34 cellular contexts compared by ENCODE assay signal in genomic region chr18:49827996-49828395, GRCh38. TPM values are rescaled to one million over a fixed set of nuclear protein-coding genes. Genes with fewer than 3 reads are reported as not detected.
DNase-seq lines count a peak whose midpoint lies in the region; ATAC-seq, FAIRE-seq and TF ChIP-seq lines count a peak whose summit lies in the region.
"Had no signal": no experiment of that assay in that cellular context is flagged by ENCODE, and none has a peak within 500 bp of the region (broad histone marks: within the 10 kb centered on the region; RNA-seq: fewer than 3 reads in every experiment).

No MANE protein-coding gene starts in this region.

- H2AFZ ChIP-seq in HepG2 (ENCODE audit: low read length) = no peak overlapping the region

- FAIRE-seq in HepG2 (lab: Jason Lieb, UNC) = no peak
- FAIRE-seq: A204.1, A549 had no signal

- H3K9me3 Mint-ChIP-seq in WTC11 = peaks cover 46% of the 10 kb centered on the region
- peaks cover 7% of the 10 kb centered on the region for H3K9me3 Mint-ChIP-seq in natural killer cell treated with Interleukin-12 subunit alpha and Interleukin-12 subunit beta and Interleukin-15 and Interleukin-18, amount 100 ng/mL, for 72 hours

- H3K36me3 Mint-ChIP-seq in WTC11 = peaks cover 32% of the 10 kb centered on the region
- peaks cover 12% of the 10 kb centered on the region for H3K36me3 Mint-ChIP-seq in natural killer cell treated with Interleukin-12 subunit alpha and Interleukin-12 subunit beta and Interleukin-15 and Interleukin-18, amount 100 ng/mL, for 72 hours
- H3K36me3 Mint-ChIP-seq: CD14-positive monocyte had no signal

- CTCF ChIA-PET in HepG2 (lab: Yijun Ruan, JAX; ENCODE audit: low intra/inter-chr PET ratio, low total read pairs) = no interaction called here
- CTCF ChIA-PET in HEK293 (lab: Yijun Ruan, JAX) = no interaction called here
- CTCF ChIA-PET in WTC11 (lab: Charles Lee) = no interaction called here

- no peak for TF ChIP-seq POLR2A in HepG2 (IDR thresholded peaks at IDR 0.05; ENCODE audit: insufficient read depth in 1 of 2, low read depth in 2 of 2, low read length in 2 of 2)
- TF ChIP-seq POLR2A in right lobe of liver (IDR thresholded peaks at IDR 0.05) = no peak

- no peak for TF ChIP-seq RAD21 in HepG2 (CRISPR knock-in tag; IDR thresholded peaks at IDR 0.05)

- no TSS peak for BruUV-seq in HepG2 (replicated peaks; lab: Mats Ljungman, UMichigan)

- intact Hi-C loops in HepG2 (cut with micrococcal nuclease; ENCODE audit: unreplicated experiment) (no loop called here), right lobe of liver (cut with DNase I) (no loop called here)

- H3K4me3 Mint-ChIP-seq in WTC11 = no peak overlapping the region
- no peak overlapping the region for H3K4me3 Mint-ChIP-seq in natural killer cell treated with Interleukin-12 subunit alpha and Interleukin-12 subunit beta and Interleukin-15 and Interleukin-18, amount 100 ng/mL, for 72 hours
- H3K4me3 Mint-ChIP-seq: B cell; CD14-positive monocyte; CD4-positive, alpha-beta memory T cell; CD4-positive, alpha-beta T cell; CD4-positive, CD25-positive, alpha-beta regulatory T cell; CD8-positive, alpha-beta memory T cell; CD8-positive, alpha-beta T cell had no signal

- no peak overlapping the region for H3K27ac Mint-ChIP-seq in WTC11
- no peak overlapping the region for H3K27ac Mint-ChIP-seq in natural killer cell treated with Interleukin-12 subunit alpha and Interleukin-12 subunit beta and Interleukin-15 and Interleukin-18, amount 100 ng/mL, for 72 hours
- H3K27ac Mint-ChIP-seq: B cell; CD14-positive monocyte; CD4-positive, alpha-beta T cell; CD4-positive, CD25-positive, alpha-beta regulatory T cell; CD8-positive, alpha-beta memory T cell; CD8-positive, alpha-beta T cell had no signal

- H3K79me2 ChIP-seq in HepG2 (ENCODE audit: insufficient read depth, low read length) = no peaks in the 10 kb centered on the region

- no peak overlapping the region for H3K4me2 ChIP-seq in HepG2 (ENCODE audit: low read depth, low read length)
- H3K4me2 ChIP-seq: A549; BLaER1; BLaER1 treated with 17β-estradiol and CSF1 and Interleukin-3, amounts not matched to agents 10 nM and 100 nM had no signal

- no peaks in the 10 kb centered on the region for H4K20me1 ChIP-seq in HepG2 (ENCODE audit: insufficient read depth, low read length)
- H4K20me1 ChIP-seq: BLaER1; BLaER1 treated with 17β-estradiol and CSF1 and Interleukin-3, amounts not matched to agents 10 nM and 100 nM had no signal

- ATAC-seq in HepG2 = no peak
- ATAC-seq in right lobe of liver = no peak
- no peak for ATAC-seq in WTC11
- ATAC-seq in HG03378 (IDR thresholded peaks at IDR 0.05; ENCODE audit: unreplicated experiment) = no peak
- ATAC-seq in natural killer cell treated with Interleukin-12 subunit alpha and Interleukin-12 subunit beta and Interleukin-15 and Interleukin-18, amount 100 ng/mL, for 72 hours = no peak
- ATAC-seq: A549; CD8-positive, alpha-beta T cell had no signal

- DNase-seq in HepG2 (ENCODE audit: low spot score) (no peak), right lobe of liver (no peak), WTC11 (ENCODE audit: low spot score) (no peak)
- DNase-seq in natural killer cell treated with Interleukin-12 subunit alpha and Interleukin-12 subunit beta and Interleukin-15 and Interleukin-18, amount 100 ng/mL, for 72 hours (ENCODE audit: low spot score) = no peak
- DNase-seq: 8988T; ACHN; AML-193; BE2C; C1 segment of cervical spinal cord; Caco-2; Calu3; CD4-positive, alpha-beta memory T cell; CD4-positive, alpha-beta T cell; CD4-positive, CD25-positive, alpha-beta regulatory T cell; CD8-positive, alpha-beta memory T cell; CD8-positive, alpha-beta T cell; COR-L47; DMS 273 treated with DMSO at 0.1 percent for 48 hours; DMS153; DMS53; DMS79; DMS79 treated with DMSO at 0.1 percent for 48 hours; DND-41; EL had no signal

- H3K4me1 Mint-ChIP-seq in WTC11 = no peaks in the 10 kb centered on the region
- peaks cover 11 to 26% of the 10 kb centered on the region in 2 donors for H3K4me1 Mint-ChIP-seq in natural killer cell treated with Interleukin-12 subunit alpha and Interleukin-12 subunit beta and Interleukin-15 and Interleukin-18, amount 100 ng/mL, for 72 hours (ENCODE audit: low read depth in 2 of 2)
- H3K4me1 Mint-ChIP-seq: B cell, CD14-positive monocyte had no signal

- H3K36me3 ChIP-seq in HepG2 (replicated peaks in 1 of 2; ENCODE audit: control insufficient read depth in 1 of 2, insufficient read depth in 2 of 2, low read length in 2 of 2) = peaks cover 1 to 7% of the 10 kb centered on the region in 2 experiments; a peak in 1 of 5 replicates
- H3K36me3 ChIP-seq in right lobe of liver = no peaks in the 10 kb centered on the region
- peaks cover 0 to 5% of the 10 kb centered on the region in 2 experiments; a peak in 1 of 3 replicates for H3K36me3 ChIP-seq in HEK293 (ENCODE audit: control insufficient read depth in 2 of 2, insufficient read depth in 1 of 2, low read length in 2 of 2)
- H3K36me3 ChIP-seq: BE2C had no signal

- no peak for TF ChIP-seq EP300 in HepG2 (IDR thresholded peaks at IDR 0.05; ENCODE audit: low read depth in 2 of 2, low read length in 2 of 2)
- TF ChIP-seq EP300 in HepG2 (CRISPR knock-in tag; IDR thresholded peaks at IDR 0.05; ENCODE audit: borderline replicate concordance) = no peak

- H3K4me1 ChIP-seq in HepG2 (ENCODE audit: insufficient read depth, low read length) = peaks cover 28% of the 10 kb centered on the region
- peaks cover 0 to 32% (median 12%) of the 10 kb centered on the region in 4 donors for H3K4me1 ChIP-seq in right lobe of liver
- no peaks in the 10 kb centered on the region for H3K4me1 ChIP-seq in HEK293 (ENCODE audit: control insufficient read depth, insufficient read depth, low read length)
- H3K4me1 ChIP-seq: A549; BE2C; BLaER1; BLaER1 treated with 17β-estradiol and CSF1 and Interleukin-3, amounts not matched to agents 10 nM and 100 nM; Caco-2 had no signal

- H3K9me3 ChIP-seq in HepG2 (ENCODE audit: low read length) (peaks cover 8% of the 10 kb centered on the region; the same call in 1 of the 2 replicates), right lobe of liver (no peaks in the 10 kb centered on the region), HEK293 (ENCODE audit: control insufficient read depth, insufficient read depth, low read depth, low read length) (no peaks in the 10 kb centered on the region; the same call in 1 of the 2 replicates)
- H3K9me3 ChIP-seq: BE2C, Caco-2 had no signal

- POLR2A ChIA-PET in HepG2 (lab: Yijun Ruan, JAX) = interaction anchor here (1.2 kb wide), 1 partner anchor 14 kb away, joined by 3 read pairs; the partner anchor contains the start of gene ACAA2
- POLR2A ChIA-PET in HEK293 (lab: Yijun Ruan, JAX) = interaction anchor here (0.6 kb wide), 1 partner anchor 10 kb away, joined by 3 read pairs; no protein-coding TSS in a partner anchor
- POLR2A ChIA-PET in WTC11 (lab: Charles Lee) = no interaction called here

- no peak overlapping the region for H3K9ac ChIP-seq in HepG2 (ENCODE audit: insufficient read depth, low read depth, low read length)
- H3K9ac ChIP-seq: BLaER1; BLaER1 treated with 17β-estradiol and CSF1 and Interleukin-3, amounts not matched to agents 10 nM and 100 nM had no signal

- in situ Hi-C loops in HepG2 (cut with HindIII; ENCODE audit: extremely low pct_ligation_motif_present, low pct_unique_long_range_greater_than_20kb) = no loop called here

- H3K27ac ChIP-seq in HepG2 (ENCODE audit: extremely low read length, insufficient read depth, low read length) (no peak overlapping the region), right lobe of liver (no peak overlapping the region), HEK293 (ENCODE audit: extremely low read depth, low read depth, low read length) (no peak overlapping the region)
- H3K27ac ChIP-seq: 22Rv1; A549; BLaER1; BLaER1 treated with 17β-estradiol and CSF1 and Interleukin-3, amounts not matched to agents 10 nM and 100 nM; C4-2B had no signal

- H3K27me3 Mint-ChIP-seq in WTC11 (ENCODE audit: low read depth) = 0 out of 2 replicates have a peak, but pooled peaks cover 2% of the 10 kb centered on the region
- no peaks in the 10 kb centered on the region for H3K27me3 Mint-ChIP-seq in natural killer cell treated with Interleukin-12 subunit alpha and Interleukin-12 subunit beta and Interleukin-15 and Interleukin-18, amount 100 ng/mL, for 72 hours
- H3K27me3 Mint-ChIP-seq: CD4-positive, alpha-beta memory T cell; CD4-positive, alpha-beta T cell; CD8-positive, alpha-beta memory T cell had no signal

- H3K4me3 ChIP-seq in HepG2 (replicated peaks in 1 of 3; ENCODE audit: insufficient read depth in 1 of 3, low read depth in 2 of 3, low read length in 3 of 3) (no peak overlapping the region), right lobe of liver (no peak overlapping the region), HEK293 (ENCODE audit: low read depth, low read length) (no peak overlapping the region)
- H3K4me3 ChIP-seq: A549; BLaER1; BLaER1 treated with 17β-estradiol and CSF1 and Interleukin-3, amounts not matched to agents 10 nM and 100 nM had no signal

- no peak for TF ChIP-seq CTCF in HepG2 (CRISPR knock-in tag; IDR thresholded peaks at IDR 0.05)
- no peak for TF ChIP-seq CTCF in right lobe of liver (IDR thresholded peaks at IDR 0.05)
- TF ChIP-seq CTCF in HEK293 (tag by site-specific recombination; IDR thresholded peaks at IDR 0.05) = no peak
- no peak for TF ChIP-seq CTCF in WTC11 (IDR thresholded peaks at IDR 0.05)

- H3K27me3 ChIP-seq in HepG2 (ENCODE audit: control insufficient read depth in 1 of 2, insufficient read depth in 2 of 2, low read length in 2 of 2) (no peaks in the 10 kb centered on the region), right lobe of liver (no peaks in the 10 kb centered on the region)
- H3K27me3 ChIP-seq: BE2C; BLaER1; BLaER1 treated with 17β-estradiol and CSF1 and Interleukin-3, amounts not matched to agents 10 nM and 100 nM had no signal

- 92% methylated on average over 1 of the region's 1 CpG for WGBS in HepG2 (ENCODE audit: low lambda C conversion rate)
- 100% methylated on average over 1 of the region's 1 CpG for WGBS in right lobe of liver (ENCODE audit: insufficient coverage, low coverage, low lambda C conversion rate, missing lambda C conversion rate)

RNA-seq across cellular contexts. Expression of gene ACAA2, which starts 14.7 kb away (rescaled TPM):
- 182 and 269 TPM in 2 replicates for total RNA-seq in HepG2 (2016; rRNA removed; fragmentation: Illumina TruSeq; extraction: Trizol)
- 66.8 and 71.6 TPM in 2 replicates for total RNA-seq in HepG2 (2016; cell fraction: cytosol; rRNA removed; fragmentation: Illumina TruSeq; extraction: Trizol; ENCODE audit: low read depth)
- total RNA-seq in HepG2 (2016; cell fraction: insoluble cytoplasmic fraction; rRNA removed; fragmentation: Illumina TruSeq; extraction: Trizol) = 184 and 258 TPM in 2 replicates
- total RNA-seq in HepG2 (2016; cell fraction: membrane; rRNA removed; fragmentation: Illumina TruSeq; extraction: Trizol) = 178 and 187 TPM in 2 replicates
- total RNA-seq in HepG2 (2016; cell fraction: nucleus; rRNA removed; fragmentation: Illumina TruSeq; extraction: Trizol) = 79.1 and 82.2 TPM in 2 replicates
- polyA plus RNA-seq in HepG2 (2011; rRNA removed) = 35.5 and 51.6 TPM in 2 replicates
- polyA plus RNA-seq in HepG2 (2011; cell fraction: cytosol; rRNA removed) = 33.7 and 51.5 TPM in 2 replicates
- 16.7 and 21.8 TPM in 2 replicates for polyA plus RNA-seq in HepG2 (2011; cell fraction: nucleus; rRNA removed)
- 88.9 and 134 TPM in 2 replicates for polyA plus RNA-seq in HepG2 (2012)
- polyA plus RNA-seq in HepG2 (2016; cell fraction: cytosol; fragmentation: Illumina TruSeq; extraction: Trizol; ENCODE audit: low read depth) = 103 and 113 TPM in 2 replicates
- 244 and 251 TPM in 2 replicates for polyA plus RNA-seq in HepG2 (2016; cell fraction: insoluble cytoplasmic fraction; fragmentation: Illumina TruSeq; extraction: Trizol; ENCODE audit: low read depth)
- 158 and 166 TPM in 2 replicates for polyA plus RNA-seq in HepG2 (2016; cell fraction: membrane; fragmentation: Illumina TruSeq; extraction: Trizol; ENCODE audit: low read depth)
- polyA plus RNA-seq in HepG2 (2016; cell fraction: nucleus; fragmentation: Illumina TruSeq; extraction: Trizol; ENCODE audit: insufficient read depth, low read depth) = 102 and 114 TPM in 2 replicates
- 17.9 and 23.0 TPM in 2 replicates for polyA minus RNA-seq in HepG2 (2011; rRNA and poly(A)+ RNA removed; ENCODE audit: low replicate concordance)
- polyA minus RNA-seq in HepG2 (2011; cell fraction: cytosol; rRNA and poly(A)+ RNA removed) = 25.4 and 27.8 TPM in 2 replicates
- 27.8 and 29.3 TPM in 2 replicates for polyA minus RNA-seq in HepG2 (2011; cell fraction: nucleus; rRNA and poly(A)+ RNA removed)
- 100 to 1,000 TPM; 312 to 644 (median 421) TPM for total RNA-seq in right lobe of liver
- 135 to 136 TPM (median 136 TPM) in 3 replicates for total RNA-seq in WTC11 (2021)
- 100 to 1,000 TPM in 1 of 2 donors, 10 to 100 TPM in 1; 63.7 to 125 TPM for total RNA-seq in natural killer cell treated with Interleukin-12 subunit alpha and Interleukin-12 subunit beta and Interleukin-15 and Interleukin-18, amount 100 ng/mL, for 72 hours

Comparison
In these comparisons a context has a peak if more than half of its experiments do, and no peak if none do; other contexts are left out.
1. Of the 63 proteins assayed by ChIP-seq in both HepG2 and HEK293: peak only in HepG2: none; only in HEK293: SETDB1; in both: none; in neither: 62.